ENCODE assay signal across 17 cellular contexts in the genomic region with DNA sequence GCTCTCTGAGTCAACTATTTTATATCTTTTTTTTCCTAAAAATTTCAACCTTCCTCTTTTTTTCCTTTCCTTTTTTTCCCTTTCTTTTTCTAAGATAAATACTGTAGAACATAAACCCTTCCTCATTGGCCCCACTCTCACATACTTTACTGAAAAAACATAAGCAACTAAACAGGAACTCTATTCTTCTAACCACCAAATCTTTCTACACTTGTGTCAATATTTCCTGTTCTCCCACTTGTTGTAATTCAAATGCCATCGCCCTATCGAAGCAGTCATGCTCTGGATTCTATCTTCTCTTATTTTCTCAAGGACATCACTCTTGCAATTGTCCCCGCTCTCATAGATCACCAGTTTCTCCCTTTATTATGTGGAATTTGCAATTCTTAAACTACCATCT.
"Had no signal": no experiment of that assay in that cellular context is flagged by ENCODE, and none has a peak within 500 bp of the region (broad histone marks: within the 10 kb centered on the region; RNA-seq: fewer than 3 reads in every experiment).

No MANE protein-coding gene starts in this region.

- H3K4me3 Mint-ChIP-seq: naive thymus-derived CD4-positive, alpha-beta T cell; neural crest cell; type B pancreatic cell had no signal

- DNase-seq: cortex of kidney; dorsolateral prefrontal cortex; effector CD8-positive, alpha-beta T cell; heart left ventricle; hippocampal formation; left colon; left ventricle myocardium superior; mesendoderm; naive thymus-derived CD4-positive, alpha-beta T cell; nucleus accumbens; ovary; small intestine; stimulated activated CD4-positive, alpha-beta T cell treated with anti-CD3 and anti-CD28 coated beads, Interleukin-12 subunit alpha, Interleukin-12 subunit beta, amount 100 ng/mL, for 4 hours; stimulated activated naive CD4-positive, alpha-beta T cell treated with Interleukin-2 at 50 U/mL for 16 hours had no signal

- H3K27me3 Mint-ChIP-seq: type B pancreatic cell had no signal

- H3K27ac Mint-ChIP-seq: type B pancreatic cell had no signal

- ATAC-seq: esophagus mucosa; heart left ventricle; left ventricle myocardium superior; naive thymus-derived CD4-positive, alpha-beta T cell had no signal

- H3K9me3 Mint-ChIP-seq: neural crest cell, type B pancreatic cell had no signal

- H3K36me3 Mint-ChIP-seq: naive thymus-derived CD4-positive, alpha-beta T cell; type B pancreatic cell had no signal
